Comparison of ENCODE assay signal across 1 cellular context in the genomic region with DNA sequence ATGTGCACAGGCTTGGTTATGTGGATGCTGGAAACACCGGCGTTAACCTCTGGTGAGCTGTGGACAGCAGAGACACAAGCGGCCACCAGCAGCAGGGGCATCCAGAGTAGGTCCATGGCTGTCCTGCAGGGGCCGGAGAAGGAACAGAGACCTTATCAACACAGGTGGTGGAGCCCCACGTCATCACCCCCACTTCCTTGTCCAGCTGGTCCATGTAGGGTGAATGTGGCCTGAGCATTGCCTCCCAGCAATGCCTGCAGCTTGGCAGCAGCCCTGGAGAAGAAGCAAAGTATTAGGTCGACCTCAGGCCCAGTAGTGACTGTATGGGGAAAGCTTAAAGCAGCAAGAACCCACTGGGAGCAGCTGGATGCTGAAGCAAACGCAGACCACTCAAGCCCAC.
A peak's percentile ranks its signal among the peaks of the same experiment; 100 is the strongest.
TF ChIP-seq lines count a peak whose summit lies in the region.

No MANE protein-coding gene starts in this region.

TF ChIP-seq in HepG2, 621 proteins besides CTCF, POLR2A, EP300 and RAD21 (continues in another document):
- no peak for TF ChIP-seq THAP11 (CRISPR knock-in tag; IDR thresholded peaks at IDR 0.05)
- TF ChIP-seq, protein P1, sequence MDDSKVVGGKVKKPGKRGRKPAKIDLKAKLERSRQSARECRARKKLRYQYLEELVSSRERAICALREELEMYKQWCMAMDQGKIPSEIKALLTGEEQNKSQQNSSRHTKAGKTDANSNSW (CRISPR knock-in tag; IDR thresholded peaks at IDR 0.05; ENCODE audit: borderline replicate concordance) = no peak
- TF ChIP-seq DDIT3 (CRISPR knock-in tag; IDR thresholded peaks at IDR 0.05) = no peak
- TF ChIP-seq SIN3B (IDR thresholded peaks at IDR 0.05; ENCODE audit: low read length) = no peak
- TF ChIP-seq ZNF44 (CRISPR knock-in tag; IDR thresholded peaks at IDR 0.05) = no peak
- no peak for TF ChIP-seq GTF3A (CRISPR knock-in tag; conservative IDR thresholded peaks at IDR 0.05)
- TF ChIP-seq ZNF563 (CRISPR knock-in tag; IDR thresholded peaks at IDR 0.05) = no peak
- no peak for TF ChIP-seq KLF6 (CRISPR knock-in tag; IDR thresholded peaks at IDR 0.05)
- no peak for TF ChIP-seq SP2 (CRISPR knock-in tag; IDR thresholded peaks at IDR 0.05)
- no peak for TF ChIP-seq ATM (IDR thresholded peaks at IDR 0.05; ENCODE audit: borderline replicate concordance)
- no peak for TF ChIP-seq GATAD2A (CRISPR knock-in tag; IDR thresholded peaks at IDR 0.05)
- TF ChIP-seq, protein P2, sequence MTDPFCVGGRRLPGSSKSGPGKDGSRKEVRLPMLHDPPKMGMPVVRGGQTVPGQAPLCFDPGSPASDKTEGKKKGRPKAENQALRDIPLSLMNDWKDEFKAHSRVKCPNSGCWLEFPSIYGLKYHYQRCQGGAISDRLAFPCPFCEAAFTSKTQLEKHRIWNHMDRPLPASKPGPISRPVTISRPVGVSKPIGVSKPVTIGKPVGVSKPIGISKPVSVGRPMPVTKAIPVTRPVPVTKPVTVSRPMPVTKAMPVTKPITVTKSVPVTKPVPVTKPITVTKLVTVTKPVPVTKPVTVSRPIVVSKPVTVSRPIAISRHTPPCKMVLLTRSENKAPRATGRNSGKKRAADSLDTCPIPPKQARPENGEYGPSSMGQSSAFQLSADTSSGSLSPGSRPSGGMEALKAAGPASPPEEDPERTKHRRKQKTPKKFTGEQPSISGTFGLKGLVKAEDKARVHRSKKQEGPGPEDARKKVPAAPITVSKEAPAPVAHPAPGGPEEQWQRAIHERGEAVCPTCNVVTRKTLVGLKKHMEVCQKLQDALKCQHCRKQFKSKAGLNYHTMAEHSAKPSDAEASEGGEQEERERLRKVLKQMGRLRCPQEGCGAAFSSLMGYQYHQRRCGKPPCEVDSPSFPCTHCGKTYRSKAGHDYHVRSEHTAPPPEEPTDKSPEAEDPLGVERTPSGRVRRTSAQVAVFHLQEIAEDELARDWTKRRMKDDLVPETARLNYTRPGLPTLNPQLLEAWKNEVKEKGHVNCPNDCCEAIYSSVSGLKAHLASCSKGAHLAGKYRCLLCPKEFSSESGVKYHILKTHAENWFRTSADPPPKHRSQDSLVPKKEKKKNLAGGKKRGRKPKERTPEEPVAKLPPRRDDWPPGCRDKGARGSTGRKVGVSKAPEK (CRISPR knock-in tag; IDR thresholded peaks at IDR 0.05; ENCODE audit: borderline replicate concordance) = no peak
- TF ChIP-seq ZNF687 (CRISPR knock-in tag; IDR thresholded peaks at IDR 0.05) = peak; percentile 26
- no peak for TF ChIP-seq SRSF1 (optimal IDR thresholded peaks at IDR 0.05; ENCODE audit: low read depth, low read length)
- TF ChIP-seq ZNF576 (CRISPR knock-in tag; IDR thresholded peaks at IDR 0.05) = no peak
- no peak for TF ChIP-seq ZNF646 (CRISPR knock-in tag; IDR thresholded peaks at IDR 0.05)
- TF ChIP-seq GTF2F1 (IDR thresholded peaks at IDR 0.05; ENCODE audit: low read length) = no peak
- TF ChIP-seq, protein P3, sequence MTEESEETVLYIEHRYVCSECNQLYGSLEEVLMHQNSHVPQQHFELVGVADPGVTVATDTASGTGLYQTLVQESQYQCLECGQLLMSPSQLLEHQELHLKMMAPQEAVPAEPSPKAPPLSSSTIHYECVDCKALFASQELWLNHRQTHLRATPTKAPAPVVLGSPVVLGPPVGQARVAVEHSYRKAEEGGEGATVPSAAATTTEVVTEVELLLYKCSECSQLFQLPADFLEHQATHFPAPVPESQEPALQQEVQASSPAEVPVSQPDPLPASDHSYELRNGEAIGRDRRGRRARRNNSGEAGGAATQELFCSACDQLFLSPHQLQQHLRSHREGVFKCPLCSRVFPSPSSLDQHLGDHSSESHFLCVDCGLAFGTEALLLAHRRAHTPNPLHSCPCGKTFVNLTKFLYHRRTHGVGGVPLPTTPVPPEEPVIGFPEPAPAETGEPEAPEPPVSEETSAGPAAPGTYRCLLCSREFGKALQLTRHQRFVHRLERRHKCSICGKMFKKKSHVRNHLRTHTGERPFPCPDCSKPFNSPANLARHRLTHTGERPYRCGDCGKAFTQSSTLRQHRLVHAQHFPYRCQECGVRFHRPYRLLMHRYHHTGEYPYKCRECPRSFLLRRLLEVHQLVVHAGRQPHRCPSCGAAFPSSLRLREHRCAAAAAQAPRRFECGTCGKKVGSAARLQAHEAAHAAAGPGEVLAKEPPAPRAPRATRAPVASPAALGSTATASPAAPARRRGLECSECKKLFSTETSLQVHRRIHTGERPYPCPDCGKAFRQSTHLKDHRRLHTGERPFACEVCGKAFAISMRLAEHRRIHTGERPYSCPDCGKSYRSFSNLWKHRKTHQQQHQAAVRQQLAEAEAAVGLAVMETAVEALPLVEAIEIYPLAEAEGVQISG (CRISPR knock-in tag; IDR thresholded peaks at IDR 0.05) = no peak
- TF ChIP-seq ZSCAN30 (CRISPR knock-in tag; IDR thresholded peaks at IDR 0.05) = no peak
- TF ChIP-seq, protein P4, sequence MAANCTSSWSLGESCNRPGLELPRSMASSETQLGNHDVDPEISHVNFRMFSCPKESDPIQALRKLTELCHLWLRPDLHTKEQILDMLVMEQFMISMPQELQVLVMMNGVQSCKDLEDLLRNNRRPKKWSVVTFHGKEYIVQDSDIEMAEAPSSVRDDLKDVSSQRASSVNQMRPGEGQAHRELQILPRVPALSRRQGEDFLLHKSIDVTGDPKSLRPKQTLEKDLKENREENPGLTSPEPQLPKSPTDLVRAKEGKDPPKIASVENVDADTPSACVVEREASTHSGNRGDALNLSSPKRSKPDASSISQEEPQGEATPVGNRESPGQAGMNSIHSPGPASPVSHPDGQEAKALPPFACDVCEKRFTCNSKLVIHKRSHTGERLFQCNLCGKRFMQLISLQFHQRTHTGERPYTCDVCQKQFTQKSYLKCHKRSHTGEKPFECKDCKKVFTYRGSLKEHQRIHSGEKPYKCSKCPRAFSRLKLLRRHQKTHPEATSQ (CRISPR knock-in tag; IDR thresholded peaks at IDR 0.05; ENCODE audit: borderline replicate concordance) = no peak
- TF ChIP-seq ZNF530 (CRISPR knock-in tag; IDR thresholded peaks at IDR 0.05; ENCODE audit: low read depth) = no peak
- TF ChIP-seq TSC22D2 (CRISPR knock-in tag; IDR thresholded peaks at IDR 0.05; ENCODE audit: borderline replicate concordance) = no peak
- TF ChIP-seq FOXO1 (CRISPR knock-in tag; IDR thresholded peaks at IDR 0.05) = 0 out of 2 replicates have a peak, but pooled peaks have one; percentile 9
